8 cellular contexts compared by ENCODE assay signal in genomic region chr13:31160857-31161582, GRCh38. TPM values are rescaled to one million over a fixed set of nuclear protein-coding genes. Genes with fewer than 3 reads are reported as not detected.
DNase-seq lines count a peak whose midpoint lies in the region; ATAC-seq, FAIRE-seq and TF ChIP-seq lines count a peak whose summit lies in the region.

No MANE protein-coding gene starts in this region.

- no TSS peak for BruUV-seq in HepG2 (replicated peaks; lab: Mats Ljungman, UMichigan)

- H3K4me2 ChIP-seq in H9 (ENCODE audit: insufficient read depth, insufficient read length, low read length) (peak overlapping the region; percentile 58), HepG2 (ENCODE audit: low read depth, low read length) (peak overlapping the region; percentile 91)

- no peaks in the 10 kb centered on the region for H3K27me3 ChIP-seq in H9 (ENCODE audit: insufficient read depth, low read length)
- H3K27me3 ChIP-seq in HepG2 (ENCODE audit: control insufficient read depth in 1 of 2, insufficient read depth in 2 of 2, low read length in 2 of 2): no peaks in the 10 kb centered on the region; a peak in 1 of 5 replicates

- no peak for TF ChIP-seq POLR2A in NB4 (IDR thresholded peaks at IDR 0.05; ENCODE audit: extremely low read depth, insufficient read length)
- no peak for TF ChIP-seq POLR2A in HepG2 (IDR thresholded peaks at IDR 0.05; ENCODE audit: insufficient read depth in 1 of 2, low read depth in 2 of 2, low read length in 2 of 2)

- no peak for TF ChIP-seq RAD21 in HepG2 (CRISPR knock-in tag; IDR thresholded peaks at IDR 0.05)

- H3K14ac ChIP-seq in H9 (ENCODE audit: insufficient read depth, low read length): peak overlapping the region; percentile 81

- H2BK5ac ChIP-seq in H9 (ENCODE audit: insufficient read length, low read length): no peak overlapping the region

- no peaks in the 10 kb centered on the region for H3K23me2 ChIP-seq in H9 (ENCODE audit: insufficient read length, low read depth, low read length, poor library complexity, severe bottlenecking)

- H3K9me3 ChIP-seq in H9 (ENCODE audit: control insufficient read depth, low read depth, low read length) (no peaks in the 10 kb centered on the region), HepG2 (ENCODE audit: low read length) (no peaks in the 10 kb centered on the region)

- H3K4me3 Mint-ChIP-seq in H9: peak overlapping the region; percentile 93 to 94

- no peak overlapping the region for H2BK20ac ChIP-seq in H9 (ENCODE audit: low read depth, low read length, poor library complexity, severe bottlenecking)

- no peaks in the 10 kb centered on the region for H3K27me3 Mint-ChIP-seq in H9 (ENCODE audit: low read depth)

- no peak overlapping the region for H3K23ac ChIP-seq in H9 (ENCODE audit: insufficient read length, low read depth, low read length)

- no peak for TF ChIP-seq EP300 in HepG2 (IDR thresholded peaks at IDR 0.05; ENCODE audit: low read depth in 2 of 2, low read length in 2 of 2)
- no peak for TF ChIP-seq EP300 in HepG2 (CRISPR knock-in tag; IDR thresholded peaks at IDR 0.05; ENCODE audit: borderline replicate concordance)

- H3K4me3 ChIP-seq in NB4 (ENCODE audit: low read depth, low read length): peak overlapping the region; percentile 87
- H3K4me3 ChIP-seq in HepG2 (replicated peaks in 1 of 3; ENCODE audit: insufficient read depth in 1 of 3, low read depth in 2 of 3, low read length in 3 of 3): peak overlapping the region; percentile 91 to 94 (median 94)

- H3K4me1 ChIP-seq in H9 (ENCODE audit: insufficient read depth, low read length): no peaks in the 10 kb centered on the region
- peaks cover 40% of the 10 kb centered on the region for H3K4me1 ChIP-seq in HepG2 (ENCODE audit: insufficient read depth, low read length)

- WGBS in H9 (ENCODE audit: extremely low coverage, insufficient read length, low lambda C conversion rate): no CpG with 5 or more reads among the region's 53 CpGs
- 0% methylated on average over 13 of the region's 53 CpGs for WGBS in HepG2 (ENCODE audit: low lambda C conversion rate)

- H3K9ac ChIP-seq in H9 (ENCODE audit: extremely low read depth, insufficient read length, low read length) (peak overlapping the region; percentile 23), HepG2 (ENCODE audit: insufficient read depth, low read depth, low read length) (peak overlapping the region; percentile 87)

- H3K79me2 ChIP-seq in H9 (ENCODE audit: insufficient read depth, low read length) (peaks cover 14% of the 10 kb centered on the region; the same call in 1 of the 2 replicates), HepG2 (ENCODE audit: insufficient read depth, low read length) (peaks cover 47% of the 10 kb centered on the region)

- no peak overlapping the region for H4K91ac ChIP-seq in H9 (ENCODE audit: insufficient read length, low read depth, low read length)

- H3K4ac ChIP-seq in H9 (ENCODE audit: low read depth, low read length): no peak overlapping the region

- H3K36me3 ChIP-seq in HepG2 (replicated peaks in 1 of 2; ENCODE audit: control insufficient read depth in 1 of 2, insufficient read depth in 2 of 2, low read length in 2 of 2): no peaks in the 10 kb centered on the region

- no peaks in the 10 kb centered on the region for H3K9me3 Mint-ChIP-seq in H9

- no peaks in the 10 kb centered on the region for H3K79me1 ChIP-seq in H9 (ENCODE audit: insufficient read depth, low read depth, low read length, poor library complexity, severe bottlenecking)

- DNase-seq in GF-D8 (lab: John Stamatoyannopoulos, UW) (peak; percentile 80), H9 (no peak), NB4 (ENCODE audit: low read depth) (peak; percentile 85), dedifferentiated amniotic fluid mesenchymal stem cell (ENCODE audit: extremely low spot score) (peak; percentile 61), HepG2 (ENCODE audit: low spot score) (peak; percentile 31), T1000 (lab: John Stamatoyannopoulos, UW) (no peak)
- peak; percentile 59 to 67 for DNase-seq in activated CD4-positive, alpha-beta T cell treated with anti-CD3 and anti-CD28 coated beads for 4 hours
- DNase-seq in stimulated activated CD4-positive, alpha-beta T cell treated with anti-CD3 and anti-CD28 coated beads, Interleukin-2, amount 100 ng/mL, for 48 hours: peak; percentile 40 to 58

- in situ Hi-C loops in HepG2 (cut with HindIII; ENCODE audit: extremely low pct_ligation_motif_present, low pct_unique_long_range_greater_than_20kb): loop anchor here (5.0 kb wide), 1 partner anchor 41 kb away; no protein-coding TSS in a partner anchor

- H3K4me1 Mint-ChIP-seq in H9: peaks cover 21 to 25% of the 10 kb centered on the region in 2 experiments

- H2AFZ ChIP-seq in H9 (ENCODE audit: low read length): no peak overlapping the region
- peak overlapping the region; percentile 64 for H2AFZ ChIP-seq in HepG2 (ENCODE audit: low read length)

- no peak for TF ChIP-seq CTCF in H9 (conservative IDR thresholded peaks at IDR 0.05)
- no peak for TF ChIP-seq CTCF in NB4 (IDR thresholded peaks at IDR 0.05; ENCODE audit: low read depth, low read length)
- no peak for TF ChIP-seq CTCF in HepG2 (CRISPR knock-in tag; IDR thresholded peaks at IDR 0.05)

- POLR2A ChIA-PET in HepG2 (lab: Yijun Ruan, JAX): interaction anchor here (0.8 to 1.0 kb wide), 2 partner anchors 10 to 40 kb away, joined by 3 to 4 read pairs; no protein-coding TSS in a partner anchor

- H3K27ac Mint-ChIP-seq in H9: peak overlapping the region; percentile 44 to 93 (median 48); a peak in 4 of 7 replicates

- H4K20me1 ChIP-seq in H9 (ENCODE audit: control insufficient read depth, insufficient read depth, insufficient read length) (no peaks in the 10 kb centered on the region), HepG2 (ENCODE audit: insufficient read depth, low read length) (no peaks in the 10 kb centered on the region; the same call in 1 of the 2 replicates)

- peak; percentile 48 for ATAC-seq in HepG2

- H2AK5ac ChIP-seq in H9 (ENCODE audit: insufficient read length, low read length): no peak overlapping the region

- H3K56ac ChIP-seq in H9 (ENCODE audit: insufficient read length, low read depth, low read length): no peak overlapping the region

- CTCF ChIA-PET in HepG2 (lab: Yijun Ruan, JAX; ENCODE audit: low intra/inter-chr PET ratio, low total read pairs): no interaction called here

- intact Hi-C loops in HepG2 (cut with micrococcal nuclease; ENCODE audit: unreplicated experiment): loop anchor here (2.0 to 10.0 kb wide), 2 partner anchors 40 to 766 kb away; no protein-coding TSS in a partner anchor

- H3K27ac ChIP-seq in H9 (ENCODE audit: insufficient read length, low read depth, low read length) (no peak overlapping the region), HepG2 (ENCODE audit: extremely low read length, insufficient read depth, low read length) (peak overlapping the region; percentile 75)

- no peak overlapping the region for H2BK120ac ChIP-seq in H9 (ENCODE audit: low read depth, low read length, poor library complexity, severe bottlenecking)

- no peak for FAIRE-seq in HepG2 (lab: Jason Lieb, UNC)

- no peak overlapping the region for H3K18ac ChIP-seq in H9 (ENCODE audit: insufficient read length, low read depth, low read length)

- H2BK12ac ChIP-seq in H9 (ENCODE audit: insufficient read length, low read depth, low read length): no peak overlapping the region

- H3T11ph ChIP-seq in H9 (ENCODE audit: low read length): no peak overlapping the region

- H2BK15ac ChIP-seq in H9 (ENCODE audit: low read depth, low read length): no peak overlapping the region; the same call in 1 of the 2 replicates

- H3K36me3 Mint-ChIP-seq in H9 (ENCODE audit: insufficient read depth in 1 of 3, low read depth in 3 of 3): peaks cover 3 to 23% (median 8%) of the 10 kb centered on the region in 3 experiments; a peak in 5 of 7 replicates

- H4K5ac ChIP-seq in H9 (ENCODE audit: insufficient read length, low read depth, low read length): no peak overlapping the region

- H4K8ac ChIP-seq in H9 (replicated peaks; ENCODE audit: insufficient read length, low read depth, low read length): no peak overlapping the region

RNA-seq across cellular contexts. Expression of gene HSPH1, which starts 0.7 kb away (rescaled TPM):
- total RNA-seq in H9 (2021) (141 and 145 TPM in 2 replicates), HepG2 (2016; rRNA removed; fragmentation: Illumina TruSeq; extraction: Trizol) (62.9 and 131 TPM in 2 replicates)
- 9.3 and 10.6 TPM in 2 replicates for total RNA-seq in HepG2 (2016; cell fraction: cytosol; rRNA removed; fragmentation: Illumina TruSeq; extraction: Trizol; ENCODE audit: low read depth)
- 61.8 and 129 TPM in 2 replicates for total RNA-seq in HepG2 (2016; cell fraction: insoluble cytoplasmic fraction; rRNA removed; fragmentation: Illumina TruSeq; extraction: Trizol)
- total RNA-seq in HepG2 (2016; cell fraction: membrane; rRNA removed; fragmentation: Illumina TruSeq; extraction: Trizol): 29.7 and 34.1 TPM in 2 replicates
- total RNA-seq in HepG2 (2016; cell fraction: nucleus; rRNA removed; fragmentation: Illumina TruSeq; extraction: Trizol): 73.1 and 87.7 TPM in 2 replicates
- 11.2 and 13.0 TPM in 2 replicates for polyA plus RNA-seq in HepG2 (2011; rRNA removed)
- 4.2 and 7.2 TPM in 2 replicates for polyA plus RNA-seq in HepG2 (2011; cell fraction: cytosol; rRNA removed)
- 11.8 and 15.2 TPM in 2 replicates for polyA plus RNA-seq in HepG2 (2011; cell fraction: nucleus; rRNA removed)
- polyA plus RNA-seq in HepG2 (2012): 26.4 and 61.0 TPM in 2 replicates
- 7.7 and 9.3 TPM in 2 replicates for polyA plus RNA-seq in HepG2 (2016; cell fraction: cytosol; fragmentation: Illumina TruSeq; extraction: Trizol; ENCODE audit: low read depth)
- 135 and 137 TPM in 2 replicates for polyA plus RNA-seq in HepG2 (2016; cell fraction: insoluble cytoplasmic fraction; fragmentation: Illumina TruSeq; extraction: Trizol; ENCODE audit: low read depth)
- 20.4 and 27.2 TPM in 2 replicates for polyA plus RNA-seq in HepG2 (2016; cell fraction: membrane; fragmentation: Illumina TruSeq; extraction: Trizol; ENCODE audit: low read depth)
- 102 and 104 TPM in 2 replicates for polyA plus RNA-seq in HepG2 (2016; cell fraction: nucleus; fragmentation: Illumina TruSeq; extraction: Trizol; ENCODE audit: insufficient read depth, low read depth)
- 4.1 and 12.8 TPM in 2 replicates for polyA minus RNA-seq in HepG2 (2011; rRNA and poly(A)+ RNA removed; ENCODE audit: low replicate concordance)
- 16.3 and 18.9 TPM in 2 replicates for polyA minus RNA-seq in HepG2 (2011; cell fraction: cytosol; rRNA and poly(A)+ RNA removed)
- polyA minus RNA-seq in HepG2 (2011; cell fraction: nucleus; rRNA and poly(A)+ RNA removed): 46.5 and 58.1 TPM in 2 replicates

RNA-seq across cellular contexts. Expression of gene B3GLCT, which starts 38.8 kb away (rescaled TPM):
- total RNA-seq in H9 (2021): 5.4 and 5.8 TPM in 2 replicates
- total RNA-seq in HepG2 (2016; rRNA removed; fragmentation: Illumina TruSeq; extraction: Trizol): 4.4 and 7.1 TPM in 2 replicates
- 1.5 and 1.7 TPM in 2 replicates for total RNA-seq in HepG2 (2016; cell fraction: cytosol; rRNA removed; fragmentation: Illumina TruSeq; extraction: Trizol; ENCODE audit: low read depth)
- 4.5 and 7.7 TPM in 2 replicates for total RNA-seq in HepG2 (2016; cell fraction: insoluble cytoplasmic fraction; rRNA removed; fragmentation: Illumina TruSeq; extraction: Trizol)
- 2.9 and 3.4 TPM in 2 replicates for total RNA-seq in HepG2 (2016; cell fraction: membrane; rRNA removed; fragmentation: Illumina TruSeq; extraction: Trizol)
- total RNA-seq in HepG2 (2016; cell fraction: nucleus; rRNA removed; fragmentation: Illumina TruSeq; extraction: Trizol): 7.2 and 8.5 TPM in 2 replicates
- 1.9 and 2.0 TPM in 2 replicates for polyA plus RNA-seq in HepG2 (2011; rRNA removed)
- 1.3 and 1.7 TPM in 2 replicates for polyA plus RNA-seq in HepG2 (2011; cell fraction: cytosol; rRNA removed)
- polyA plus RNA-seq in HepG2 (2011; cell fraction: nucleus; rRNA removed): 0.79 and 1.2 TPM in 2 replicates
- 2.2 and 3.0 TPM in 2 replicates for polyA plus RNA-seq in HepG2 (2012)
- 0.46 and 0.54 TPM in 2 replicates for polyA plus RNA-seq in HepG2 (2016; cell fraction: cytosol; fragmentation: Illumina TruSeq; extraction: Trizol; ENCODE audit: low read depth)
- 2.9 and 3.3 TPM in 2 replicates for polyA plus RNA-seq in HepG2 (2016; cell fraction: insoluble cytoplasmic fraction; fragmentation: Illumina TruSeq; extraction: Trizol; ENCODE audit: low read depth)
- 1.4 and 1.5 TPM in 2 replicates for polyA plus RNA-seq in HepG2 (2016; cell fraction: membrane; fragmentation: Illumina TruSeq; extraction: Trizol; ENCODE audit: low read depth)
- 7.6 and 8.4 TPM in 2 replicates for polyA plus RNA-seq in HepG2 (2016; cell fraction: nucleus; fragmentation: Illumina TruSeq; extraction: Trizol; ENCODE audit: insufficient read depth, low read depth)
- 2.6 and 4.6 TPM in 2 replicates for polyA minus RNA-seq in HepG2 (2011; rRNA and poly(A)+ RNA removed; ENCODE audit: low replicate concordance)
- 2.5 TPM in 2 replicates for polyA minus RNA-seq in HepG2 (2011; cell fraction: cytosol; rRNA and poly(A)+ RNA removed)
- 3.5 TPM in 2 replicates for polyA minus RNA-seq in HepG2 (2011; cell fraction: nucleus; rRNA and poly(A)+ RNA removed)

Comparison
In these comparisons a context has a peak if more than half of its experiments do, and no peak if none do; other contexts are left out.
1. DNase-seq: peak in GF-D8 (single experiment), NB4 (single experiment), activated CD4-positive, alpha-beta T cell treated with anti-CD3 and anti-CD28 coated beads for 4 hours (2 of 2), dedifferentiated amniotic fluid mesenchymal stem cell (single experiment), HepG2 (single experiment) and stimulated activated CD4-positive, alpha-beta T cell treated with anti-CD3 and anti-CD28 coated beads, Interleukin-2, amount 100 ng/mL, for 48 hours (2 of 2); none in H9 (single experiment) and T1000 (single experiment).